Comparison of ENCODE assay signal across 1 cellular context in genomic region chr16:81461243-81461642, GRCh38.
TF ChIP-seq lines count a peak whose summit lies in the region.

No MANE protein-coding gene starts in this region.

TF ChIP-seq in H1, 55 proteins besides CTCF, POLR2A, EP300 and RAD21:
- TF ChIP-seq E2F6 (IDR thresholded peaks at IDR 0.05) (no peak), CBX5 (IDR thresholded peaks at IDR 0.05; ENCODE audit: low read depth, low read length) (no peak), CREB1 (IDR thresholded peaks at IDR 0.05) (no peak), BACH1 (IDR thresholded peaks at IDR 0.05; ENCODE audit: low read length) (no peak), TBP (IDR thresholded peaks at IDR 0.05; ENCODE audit: low read depth, low read length) (no peak), CHD2 (IDR thresholded peaks at IDR 0.05; ENCODE audit: low read length) (no peak), YY1 (IDR thresholded peaks at IDR 0.05; ENCODE audit: low read depth, low read length) (no peak), ZNF274 (IDR thresholded peaks at IDR 0.05; ENCODE audit: borderline replicate concordance, extremely low read depth, low read length) (no peak), PHF8 (conservative IDR thresholded peaks at IDR 0.05; ENCODE audit: low read depth, low read length) (no peak), KDM4A (IDR thresholded peaks at IDR 0.05; ENCODE audit: low read depth, low read length, severe bottlenecking) (no peak), NANOG (IDR thresholded peaks at IDR 0.05; ENCODE audit: insufficient read depth, low read depth, low read length, poor library complexity, severe bottlenecking) (no peak), SP4 (IDR thresholded peaks at IDR 0.05; ENCODE audit: low read length) (no peak)
